1 cellular context compared by ENCODE assay signal in the genomic region with DNA sequence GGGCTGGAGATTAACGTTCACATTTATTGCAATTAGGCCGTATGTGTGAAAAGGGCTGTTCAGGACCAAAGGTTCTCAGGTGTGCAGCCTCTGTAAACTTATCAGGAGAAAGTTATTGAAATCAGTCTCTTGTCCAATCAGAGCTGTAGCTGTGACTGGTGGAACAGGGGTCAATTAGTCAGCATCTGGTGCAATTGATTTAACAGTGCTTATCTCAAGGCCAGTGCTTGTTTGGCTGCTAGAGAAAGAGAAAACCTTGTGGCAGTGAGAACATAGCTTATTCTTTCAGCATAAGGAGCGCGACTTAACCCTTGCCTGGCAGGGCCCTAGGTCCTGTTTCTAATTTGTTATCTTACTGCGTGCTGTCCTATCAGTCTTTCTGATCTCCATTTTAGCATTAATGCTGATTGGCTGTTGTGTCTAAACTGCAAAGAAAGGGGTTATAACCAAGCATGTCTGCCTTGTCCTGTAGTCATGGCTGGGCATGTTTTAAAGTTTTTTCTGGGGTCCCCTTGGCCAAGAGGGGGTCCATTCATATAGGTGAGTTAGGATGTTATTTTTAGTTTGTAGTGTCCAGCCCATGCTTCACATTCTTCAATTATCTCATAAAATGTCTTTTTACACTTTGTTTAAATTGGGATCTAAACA.
TF ChIP-seq lines count a peak whose summit lies in the region.

No MANE protein-coding gene starts in this region.

TF ChIP-seq in K562, 482 proteins besides CTCF, POLR2A, EP300 and RAD21 (continued from another document):
- no peak for TF ChIP-seq YY1 (IDR thresholded peaks at IDR 0.05; ENCODE audit: borderline replicate concordance in 1 of 3, control insufficient read depth in 1 of 3, extremely low read depth in 1 of 3, insufficient read depth in 3 of 3, insufficient read length in 1 of 3, insufficient replicate concordance in 2 of 3, low read depth in 1 of 3, low read length in 2 of 3)
